ENCODE assay signal across 12 cellular contexts in genomic region chr20:38181207-38181693, GRCh38.
DNase-seq lines count a peak whose midpoint lies in the region; ATAC-seq lines count a peak whose summit lies in the region.
"Had no signal": no experiment of that assay in that cellular context is flagged by ENCODE, and none has a peak within 500 bp of the region (broad histone marks: within the 10 kb centered on the region; RNA-seq: fewer than 3 reads in every experiment).

No MANE protein-coding gene starts in this region.

- peak; percentile 38 for DNase-seq in ACHN
- peak; percentile 77 for DNase-seq in SW480 (ENCODE audit: low spot score)
- no peak for DNase-seq in cerebellar cortex (ENCODE audit: low spot score)
- no peak for DNase-seq in NCI-H1092 (lab: John Stamatoyannopoulos, UW)
- DNase-seq in activated CD4-positive, CD25-positive, alpha-beta regulatory T cell treated with anti-CD3 and anti-CD28 coated beads, Interleukin-2, amount 50 U/mL, for 72 hours = no peak
- DNase-seq: activated gamma-delta T cell treated with Interleukin-2 at 50 U/mL for 16 hours, NCI-H1092 treated with DMSO at 0.1 percent for 48 hours, T-helper 17 cell, testis had no signal

- peak; percentile 90 for ATAC-seq in GM18907 (IDR thresholded peaks at IDR 0.05; ENCODE audit: unreplicated experiment)
- peak; percentile 76 for ATAC-seq in HG02884 (IDR thresholded peaks at IDR 0.05; ENCODE audit: unreplicated experiment)
- ATAC-seq in HG03439 (IDR thresholded peaks at IDR 0.05; ENCODE audit: unreplicated experiment) = no peak
- ATAC-seq: T-helper 17 cell had no signal

- in situ Hi-C loops in ACHN (cut with HindIII; ENCODE audit: low pct_ligation_motif_present, low pct_unique_long_range_greater_than_20kb, low sequenced_read_pairs) = no loop called here

Comparison
In these comparisons a context has a peak if more than half of its experiments do, and no peak if none do; other contexts are left out.
1. DNase-seq: peak in ACHN (single experiment) and SW480 (single experiment); none in cerebellar cortex (single experiment), NCI-H1092 (single experiment) and activated CD4-positive, CD25-positive, alpha-beta regulatory T cell treated with anti-CD3 and anti-CD28 coated beads, Interleukin-2, amount 50 U/mL, for 72 hours (single experiment).